In the genomic region with DNA sequence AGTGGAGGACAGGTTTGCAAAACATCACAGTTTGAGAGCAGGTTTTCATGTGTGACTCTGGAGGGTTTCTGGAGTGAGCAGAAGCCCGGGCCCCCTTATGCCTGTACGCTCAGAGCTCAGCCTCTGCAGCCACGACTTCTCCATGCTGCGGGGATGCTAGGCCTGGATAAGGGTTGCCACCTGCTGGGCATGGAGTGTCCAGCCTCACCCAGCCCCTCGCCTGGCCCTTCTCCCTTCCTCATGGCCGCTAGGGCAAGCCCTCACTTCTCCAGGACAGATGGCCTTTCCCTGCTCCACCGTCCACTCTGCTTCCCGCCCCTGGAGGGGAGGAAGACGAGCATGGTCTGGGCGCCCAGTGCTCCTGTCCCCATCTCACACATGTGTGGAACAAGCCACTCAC, we compare ENCODE assay signal across 15 cellular contexts.
DNase-seq lines count a peak whose midpoint lies in the region; ATAC-seq, FAIRE-seq and TF ChIP-seq lines count a peak whose summit lies in the region.
"Had no signal": no experiment of that assay in that cellular context is flagged by ENCODE, and none has a peak within 500 bp of the region (broad histone marks: within the 10 kb centered on the region; RNA-seq: fewer than 3 reads in every experiment).

No MANE protein-coding gene starts in this region.

- H3K23me2 ChIP-seq in H1 (ENCODE audit: low read depth, low read length) = no peaks in the 10 kb centered on the region

- H3K36me3 ChIP-seq in HepG2 (replicated peaks in 1 of 2; ENCODE audit: control insufficient read depth in 1 of 2, insufficient read depth in 2 of 2, low read length in 2 of 2) (peaks cover 0 to 3% of the 10 kb centered on the region in 2 experiments; a peak in 3 of 5 replicates), right lobe of liver (no peaks in the 10 kb centered on the region), H1 (ENCODE audit: control insufficient read depth in 2 of 4, insufficient read depth in 4 of 4, low read length in 3 of 4) (no peaks in the 10 kb centered on the region), neuronal stem cell (replicated peaks in 1 of 2; ENCODE audit: control insufficient read depth in 2 of 2, insufficient read depth in 2 of 2, low read length in 2 of 2) (peaks cover 0 to 4% of the 10 kb centered on the region in 2 donors)

- H2BK20ac ChIP-seq in H1 (ENCODE audit: low read length) = no peak overlapping the region

- H4K5ac ChIP-seq in H1 (ENCODE audit: insufficient read length, low read depth, low read length) = no peak overlapping the region

- CTCF ChIA-PET in HepG2 (lab: Yijun Ruan, JAX; ENCODE audit: low intra/inter-chr PET ratio, low total read pairs) (no interaction called here), H1 (lab: Charles Lee; ENCODE audit: partially characterized antibody) (interaction anchor here (1.7 to 3.2 kb wide), 4 partner anchors 17 to 87 kb away, joined by 5 to 9 read pairs (median 7); no protein-coding TSS in a partner anchor)

- TF ChIP-seq POLR2A in HepG2 (IDR thresholded peaks at IDR 0.05; ENCODE audit: insufficient read depth in 1 of 2, low read depth in 2 of 2, low read length in 2 of 2) (no peak), right lobe of liver (IDR thresholded peaks at IDR 0.05) (no peak), H1 (IDR thresholded peaks at IDR 0.05; ENCODE audit: control extremely low read depth in 1 of 2, low read depth in 2 of 2, low read length in 2 of 2) (no peak)

- H3K14ac ChIP-seq in H1 (ENCODE audit: insufficient read length) (no peak overlapping the region), neuronal stem cell (ENCODE audit: low read length) (peak overlapping the region; percentile 31)

- no peak overlapping the region for H3K23ac ChIP-seq in H1 (ENCODE audit: insufficient read length)
- H3K23ac ChIP-seq in neuronal stem cell (ENCODE audit: low read depth, low read length, poor library complexity) = peak overlapping the region; percentile 77

- H3K79me2 ChIP-seq in HepG2 (ENCODE audit: insufficient read depth, low read length) = no peaks in the 10 kb centered on the region
- no peaks in the 10 kb centered on the region for H3K79me2 ChIP-seq in H1 (ENCODE audit: control insufficient read depth in 1 of 2, insufficient read depth in 2 of 2, low read length in 2 of 2)

- no TSS peak for BruUV-seq in HepG2 (replicated peaks; lab: Mats Ljungman, UMichigan)

- no peak overlapping the region for H3K4me3 ChIP-seq in HepG2 (replicated peaks in 1 of 3; ENCODE audit: insufficient read depth in 1 of 3, low read depth in 2 of 3, low read length in 3 of 3)
- no peak overlapping the region for H3K4me3 ChIP-seq in right lobe of liver
- H3K4me3 ChIP-seq in H1 (ENCODE audit: extremely low read depth in 1 of 4, insufficient read depth in 2 of 4, low read depth in 3 of 4, low read length in 4 of 4) = no peak overlapping the region
- H3K4me3 ChIP-seq in neuronal stem cell (ENCODE audit: low read length in 2 of 2) = no peak overlapping the region
- H3K4me3 ChIP-seq: BLaER1 treated with 17β-estradiol and CSF1 and Interleukin-3, amounts not matched to agents 10 nM and 100 nM had no signal

- H3K4me1 ChIP-seq in HepG2 (ENCODE audit: insufficient read depth, low read length) (no peaks in the 10 kb centered on the region), right lobe of liver (no peaks in the 10 kb centered on the region), H1 (replicated peaks in 1 of 4; ENCODE audit: control insufficient read depth in 3 of 4, insufficient read depth in 4 of 4, low read length in 3 of 4) (peaks cover 0 to 8% (median 4%) of the 10 kb centered on the region in 4 experiments), neuronal stem cell (ENCODE audit: control insufficient read depth in 2 of 2, insufficient read depth in 1 of 2, low read depth in 1 of 2, low read length in 2 of 2) (peaks cover 16 to 34% of the 10 kb centered on the region in 2 donors)
- H3K4me1 ChIP-seq: BLaER1 treated with 17β-estradiol and CSF1 and Interleukin-3, amounts not matched to agents 10 nM and 100 nM had no signal

- H3K27me3 Mint-ChIP-seq in activated T-helper 2 cell treated with anti-CD3 and anti-CD28 coated beads, Interferon-gamma antibody, Interleukin-2, Interleukin-4, amounts not matched to agents 10 μg/mL and 5 μg/mL and 100 μg/mL, durations not matched to agents 14 hours and 24 hours and 36 hours (ENCODE audit: low read depth) = no peaks in the 10 kb centered on the region
- H3K27me3 Mint-ChIP-seq: CD4-positive, CD25-positive, alpha-beta regulatory T cell had no signal

- no peaks in the 10 kb centered on the region for H3K9me3 Mint-ChIP-seq in activated T-helper 2 cell treated with anti-CD3 and anti-CD28 coated beads, Interferon-gamma antibody, Interleukin-2, Interleukin-4, amounts not matched to agents 10 μg/mL and 5 μg/mL and 100 μg/mL, durations not matched to agents 14 hours and 24 hours and 36 hours

- H3K4me3 Mint-ChIP-seq in activated T-helper 2 cell treated with anti-CD3 and anti-CD28 coated beads, Interferon-gamma antibody, Interleukin-2, Interleukin-4, amounts not matched to agents 10 μg/mL and 5 μg/mL and 100 μg/mL, durations not matched to agents 14 hours and 24 hours and 36 hours (ENCODE audit: low read depth) = no peak overlapping the region
- H3K4me3 Mint-ChIP-seq: CD4-positive, CD25-positive, alpha-beta regulatory T cell had no signal

- H2BK5ac ChIP-seq in H1 (ENCODE audit: low read depth, low read length) = no peak overlapping the region
- H2BK5ac ChIP-seq in neuronal stem cell (ENCODE audit: low read length) = no peak overlapping the region

- WGBS in HepG2 (ENCODE audit: low lambda C conversion rate) = 95% methylated on average over 10 of the region's 10 CpGs
- WGBS in right lobe of liver (ENCODE audit: insufficient coverage, low coverage, low lambda C conversion rate, missing lambda C conversion rate) = 80% methylated on average over 2 of the region's 10 CpGs
- 90% methylated on average over 9 of the region's 10 CpGs; no CpG with 5 or more reads in 1 of the 2 experiments for WGBS in H1 (ENCODE audit: extremely low coverage in 1 of 2, insufficient coverage in 1 of 2, insufficient read length in 1 of 2, insufficient replicate concordance in 2 of 2, low coverage in 1 of 2, low lambda C conversion rate in 2 of 2, missing lambda C conversion rate in 1 of 2), 2 experiments
- WGBS in neuronal stem cell (ENCODE audit: extremely low coverage in 2 of 2, insufficient read length in 2 of 2, insufficient replicate concordance in 1 of 2), 2 donors = no CpG with 5 or more reads among the region's 10 CpGs

- H2AK5ac ChIP-seq in H1 (ENCODE audit: low read depth, low read length) = no peak overlapping the region
- no peak overlapping the region for H2AK5ac ChIP-seq in neuronal stem cell (ENCODE audit: low read depth, low read length)

- no peak overlapping the region for H3K9ac ChIP-seq in HepG2 (ENCODE audit: insufficient read depth, low read depth, low read length)
- no peak overlapping the region for H3K9ac ChIP-seq in H1 (replicated peaks in 1 of 4; ENCODE audit: extremely low read depth in 1 of 4, low read depth in 3 of 4, low read length in 3 of 4)
- no peak overlapping the region for H3K9ac ChIP-seq in neuronal stem cell (ENCODE audit: low read depth, low read length, poor library complexity)
- H3K9ac ChIP-seq: BLaER1 treated with 17β-estradiol and CSF1 and Interleukin-3, amounts not matched to agents 10 nM and 100 nM had no signal

- H3K9me3 ChIP-seq in HepG2 (ENCODE audit: low read length) = no peaks in the 10 kb centered on the region
- no peaks in the 10 kb centered on the region for H3K9me3 ChIP-seq in right lobe of liver
- H3K9me3 ChIP-seq in H1 (ENCODE audit: insufficient read depth in 2 of 2, low read depth in 1 of 2, low read length in 1 of 2) = no peaks in the 10 kb centered on the region
- H3K9me3 ChIP-seq in neuronal stem cell (replicated peaks in 1 of 2; ENCODE audit: control insufficient read depth in 2 of 2, insufficient read depth in 1 of 2, low read depth in 1 of 2, low read length in 2 of 2) = no peaks in the 10 kb centered on the region
- H3K9me3 ChIP-seq: BLaER1 treated with 17β-estradiol and CSF1 and Interleukin-3, amounts not matched to agents 10 nM and 100 nM had no signal

- POLR2A ChIA-PET in HepG2 (lab: Yijun Ruan, JAX) (no interaction called here), H1 (lab: Charles Lee; ENCODE audit: partially characterized antibody) (no interaction called here)

- H3K4me2 ChIP-seq in HepG2 (ENCODE audit: low read depth, low read length) (no peak overlapping the region), H1 (ENCODE audit: insufficient read depth in 1 of 2, low read depth in 2 of 2, low read length in 2 of 2) (no peak overlapping the region), neuronal stem cell (ENCODE audit: insufficient read depth, low read length, poor library complexity, severe bottlenecking) (no peak overlapping the region)
- H3K4me2 ChIP-seq: BLaER1 treated with 17β-estradiol and CSF1 and Interleukin-3, amounts not matched to agents 10 nM and 100 nM had no signal

- H3K4ac ChIP-seq in H1 (replicated peaks; ENCODE audit: insufficient read length, low read depth, low read length) (no peak overlapping the region), neuronal stem cell (ENCODE audit: low read length) (no peak overlapping the region)

- H3K4me1 Mint-ChIP-seq in activated T-helper 2 cell treated with anti-CD3 and anti-CD28 coated beads, Interferon-gamma antibody, Interleukin-2, Interleukin-4, amounts not matched to agents 10 μg/mL and 5 μg/mL and 100 μg/mL, durations not matched to agents 14 hours and 24 hours and 36 hours (ENCODE audit: low read depth) = no peaks in the 10 kb centered on the region
- H3K4me1 Mint-ChIP-seq: CD4-positive, CD25-positive, alpha-beta regulatory T cell; IgD-negative memory B cell had no signal

- ATAC-seq in HepG2 (peak; percentile 50), right lobe of liver (no peak), HG02610 (IDR thresholded peaks at IDR 0.05; ENCODE audit: unreplicated experiment) (no peak)

- TF ChIP-seq RAD21 in HepG2 (CRISPR knock-in tag; IDR thresholded peaks at IDR 0.05) (no peak), H1 (IDR thresholded peaks at IDR 0.05 in 1 of 2, conservative IDR thresholded peaks at IDR 0.05 in 1 of 2; ENCODE audit: low read depth in 2 of 2, low read length in 2 of 2) (0 out of 4 replicates have a peak, but pooled peaks of 1 of the 2 experiments have one; percentile 9)

- H3K27me3 ChIP-seq in HepG2 (ENCODE audit: control insufficient read depth in 1 of 2, insufficient read depth in 2 of 2, low read length in 2 of 2) = no peaks in the 10 kb centered on the region
- no peaks in the 10 kb centered on the region for H3K27me3 ChIP-seq in right lobe of liver
- no peaks in the 10 kb centered on the region for H3K27me3 ChIP-seq in H1 (replicated peaks in 1 of 4; ENCODE audit: control insufficient read depth in 3 of 4, extremely low read depth in 1 of 4, insufficient read depth in 3 of 4, low read length in 3 of 4)
- no peaks in the 10 kb centered on the region for H3K27me3 ChIP-seq in neuronal stem cell (ENCODE audit: control insufficient read depth in 3 of 3, insufficient read depth in 3 of 3, low read depth in 1 of 3, low read length in 3 of 3)
- H3K27me3 ChIP-seq: BLaER1 treated with 17β-estradiol and CSF1 and Interleukin-3, amounts not matched to agents 10 nM and 100 nM had no signal

- H2BK12ac ChIP-seq in H1 (ENCODE audit: low read depth, low read length) (no peak overlapping the region), neuronal stem cell (ENCODE audit: low read length) (no peak overlapping the region)

- H2AFZ ChIP-seq in HepG2 (ENCODE audit: low read length) = no peak overlapping the region
- no peak overlapping the region for H2AFZ ChIP-seq in H1 (ENCODE audit: low read length)
- no peak overlapping the region for H2AFZ ChIP-seq in neuronal stem cell (ENCODE audit: low read length)

- FAIRE-seq in HepG2 (lab: Jason Lieb, UNC) = no peak
- no peak for FAIRE-seq in H1 (lab: Jason Lieb, UNC)

- H3K27ac ChIP-seq in HepG2 (ENCODE audit: extremely low read length, insufficient read depth, low read length) = no peak overlapping the region
- H3K27ac ChIP-seq in right lobe of liver = no peak overlapping the region
- H3K27ac ChIP-seq in H1 (ENCODE audit: low read depth, low read length) = no peak overlapping the region
- no peak overlapping the region for H3K27ac ChIP-seq in neuronal stem cell (replicated peaks; ENCODE audit: low read length)
- H3K27ac ChIP-seq: BLaER1 treated with 17β-estradiol and CSF1 and Interleukin-3, amounts not matched to agents 10 nM and 100 nM had no signal

- H2BK120ac ChIP-seq in H1 (replicated peaks; ENCODE audit: low read depth, low read length) (no peak overlapping the region), neuronal stem cell (ENCODE audit: low read depth, low read length) (no peak overlapping the region)

- H3K27ac Mint-ChIP-seq in activated T-helper 2 cell treated with anti-CD3 and anti-CD28 coated beads, Interferon-gamma antibody, Interleukin-2, Interleukin-4, amounts not matched to agents 10 μg/mL and 5 μg/mL and 100 μg/mL, durations not matched to agents 14 hours and 24 hours and 36 hours = no peak overlapping the region
- H3K27ac Mint-ChIP-seq: IgD-negative memory B cell had no signal

- no peak overlapping the region for H3K56ac ChIP-seq in H1 (replicated peaks; ENCODE audit: insufficient read length, low read depth, low read length)

- TF ChIP-seq CTCF in HepG2 (CRISPR knock-in tag; IDR thresholded peaks at IDR 0.05) (0 out of 2 replicates have a peak, but pooled peaks have one; percentile 15), right lobe of liver (IDR thresholded peaks at IDR 0.05) (no peak), H1 (IDR thresholded peaks at IDR 0.05; ENCODE audit: control extremely low read depth in 1 of 3, insufficient read depth in 1 of 3, low read depth in 1 of 3, low read length in 3 of 3) (peak in 1 of 3 experiments; percentile 1; a peak in 1 of 4 replicates)

- H3K79me1 ChIP-seq in H1 (ENCODE audit: low read depth, low read length) (0 out of 2 replicates have a peak, but pooled peaks cover 2% of the 10 kb centered on the region), neuronal stem cell (ENCODE audit: low read depth, low read length) (peaks cover 4% of the 10 kb centered on the region)

- intact Hi-C loops in HepG2 (cut with micrococcal nuclease; ENCODE audit: unreplicated experiment) (no loop called here), right lobe of liver (cut with DNase I) (no loop called here)
- intact Hi-C loops in activated T-helper 2 cell treated with anti-CD3 and anti-CD28 coated beads, Interferon-gamma antibody, Interleukin-2, Interleukin-4, amounts not matched to agents 10 μg/mL and 5 μg/mL and 100 μg/mL, durations not matched to agents 14 hours and 24 hours and 36 hours (cut with micrococcal nuclease) = no loop called here

- no peak for DNase-seq in HepG2 (ENCODE audit: low spot score)
- DNase-seq in right lobe of liver = no peak
- no peak for DNase-seq in H1 (ENCODE audit: low read depth in 1 of 2, low spot score in 2 of 2)
- DNase-seq in neuronal stem cell (ENCODE audit: low spot score) = no peak
- DNase-seq in activated T-helper 2 cell treated with anti-CD3 and anti-CD28 coated beads, Interferon-gamma antibody, Interleukin-2, Interleukin-4, amounts not matched to agents 10 μg/mL and 5 μg/mL and 100 μg/mL, durations not matched to agents 14 hours and 24 hours and 36 hours (ENCODE audit: low spot score) = no peak
- DNase-seq in T1000 (lab: John Stamatoyannopoulos, UW) = no peak
- DNase-seq: ACHN; CD4-positive, CD25-positive, alpha-beta regulatory T cell; DMS53; GF-D8; GOT3; HCEC 1CT had no signal

- no peak overlapping the region for H4K8ac ChIP-seq in H1 (ENCODE audit: extremely low read depth, insufficient read depth, low read length)
- H4K8ac ChIP-seq in neuronal stem cell (ENCODE audit: low read depth, low read length) = no peak overlapping the region

- in situ Hi-C loops in HepG2 (cut with HindIII; ENCODE audit: extremely low pct_ligation_motif_present, low pct_unique_long_range_greater_than_20kb) = no loop called here

- no peaks in the 10 kb centered on the region for H3K36me3 Mint-ChIP-seq in activated T-helper 2 cell treated with anti-CD3 and anti-CD28 coated beads, Interferon-gamma antibody, Interleukin-2, Interleukin-4, amounts not matched to agents 10 μg/mL and 5 μg/mL and 100 μg/mL, durations not matched to agents 14 hours and 24 hours and 36 hours (ENCODE audit: low read depth)
- H3K36me3 Mint-ChIP-seq: CD4-positive, CD25-positive, alpha-beta regulatory T cell had no signal

- H3K18ac ChIP-seq in H1 (ENCODE audit: extremely low read depth, low read length) = 0 out of 2 replicates have a peak overlapping the region, but pooled peaks have one; percentile 5
- peak overlapping the region; percentile 48 for H3K18ac ChIP-seq in neuronal stem cell (ENCODE audit: low read length)

- H4K91ac ChIP-seq in H1 (replicated peaks; ENCODE audit: insufficient read length, low read length) (no peak overlapping the region), neuronal stem cell (ENCODE audit: low read depth, low read length, poor library complexity) (no peak overlapping the region)

- TF ChIP-seq EP300 in HepG2 (IDR thresholded peaks at IDR 0.05; ENCODE audit: low read depth in 2 of 2, low read length in 2 of 2) (no peak), HepG2 (CRISPR knock-in tag; IDR thresholded peaks at IDR 0.05; ENCODE audit: borderline replicate concordance) (no peak), H1 (IDR thresholded peaks at IDR 0.05; ENCODE audit: borderline replicate concordance in 1 of 2, low read depth in 2 of 2, low read length in 2 of 2) (no peak)

- H2BK15ac ChIP-seq in H1 (ENCODE audit: low read length) (no peak overlapping the region), neuronal stem cell (ENCODE audit: low read length) (no peak overlapping the region)

- no peaks in the 10 kb centered on the region; the same call in 1 of the 2 replicates for H4K20me1 ChIP-seq in HepG2 (ENCODE audit: insufficient read depth, low read length)
- peaks cover 1 to 2% of the 10 kb centered on the region in 2 experiments for H4K20me1 ChIP-seq in H1 (replicated peaks in 1 of 2; ENCODE audit: control insufficient read depth in 1 of 2, insufficient read depth in 2 of 2, low read length in 2 of 2)
